24 cellular contexts compared by ENCODE assay signal in genomic region chr2:240578110-240578450, GRCh38. TPM values are rescaled to one million over a fixed set of nuclear protein-coding genes. Genes with fewer than 3 reads are reported as not detected.
DNase-seq lines count a peak whose midpoint lies in the region; TF ChIP-seq lines count a peak whose summit lies in the region.
"Had no signal": no experiment of that assay in that cellular context is flagged by ENCODE, and none has a peak within 500 bp of the region (broad histone marks: within the 10 kb centered on the region; RNA-seq: fewer than 3 reads in every experiment).

No MANE protein-coding gene starts in this region.

- no peak overlapping the region for H3K27ac Mint-ChIP-seq in MCF 10A (ENCODE audit: low read depth, unreplicated experiment)

- peaks cover 22% of the 10 kb centered on the region for H3K36me3 Mint-ChIP-seq in MCF 10A (ENCODE audit: insufficient read depth, unreplicated experiment)

- H2AFZ ChIP-seq in PC-9 = no peak overlapping the region

- H3K36me3 ChIP-seq in breast epithelium (no peaks in the 10 kb centered on the region), PC-9 (ENCODE audit: low read depth) (peaks cover 9% of the 10 kb centered on the region), neutrophil (peaks cover 60% of the 10 kb centered on the region)

- H3K27ac ChIP-seq in breast epithelium = no peak overlapping the region
- peak overlapping the region; percentile 98; the same call in 1 of the 2 replicates for H3K27ac ChIP-seq in PC-9
- peak overlapping the region; percentile 86 for H3K27ac ChIP-seq in neutrophil
- H3K27ac ChIP-seq: A549 had no signal

- peaks cover 47% of the 10 kb centered on the region for H3F3A ChIP-seq in PC-9 (ENCODE audit: insufficient read depth, low read depth)

- H3K9me2 ChIP-seq in PC-9 (ENCODE audit: insufficient read depth) = no peaks in the 10 kb centered on the region

- DNase-seq in MCF 10A (ENCODE audit: unreplicated experiment) (no peak), breast epithelium (ENCODE audit: low spot score in 2 of 2) (no peak), PC-9 (no peak), occipital lobe (lab: John Stamatoyannopoulos, UW) (no peak), ecto neural progenitor cell (ENCODE audit: low spot score) (no peak)
- DNase-seq: activated CD4-positive, alpha-beta T cell treated with anti-CD3 and anti-CD28 coated beads for 36 hours; activated T-cell treated with anti-CD3 and anti-CD28 coated beads, Interleukin-2, amount 50 U/mL, for 48 hours; amygdala; CD8-positive, alpha-beta memory T cell; DMS 273 treated with DMSO at 0.1 percent for 48 hours; effector memory CD4-positive, alpha-beta T cell; erythroblast; glutamatergic neuron; KG1; naive thymus-derived CD8-positive, alpha-beta T cell; NCI-H1417 treated with DMSO at 0.1 percent for 48 hours; NCI-H2081; NCI-H226; NCI-H774; stimulated activated CD8-positive, alpha-beta memory T cell treated with anti-CD3 and anti-CD28 coated beads, Interleukin-4, amount 100 ng/mL, for 48 hours; trophoblast cell had no signal

- H3K9me3 ChIP-seq in breast epithelium (no peaks in the 10 kb centered on the region), PC-9 (ENCODE audit: insufficient read depth, low read depth) (no peaks in the 10 kb centered on the region), neutrophil (no peaks in the 10 kb centered on the region)
- H3K9me3 ChIP-seq: A549 had no signal

- H3K79me2 ChIP-seq in PC-9 (ENCODE audit: low read depth) = peaks cover 62% of the 10 kb centered on the region

- no peaks in the 10 kb centered on the region for H3K27me3 Mint-ChIP-seq in MCF 10A (ENCODE audit: insufficient read depth, unreplicated experiment)
- H3K27me3 Mint-ChIP-seq: activated CD4-positive, alpha-beta T cell treated with anti-CD3 and anti-CD28 coated beads for 36 hours; CD8-positive, alpha-beta memory T cell; naive thymus-derived CD8-positive, alpha-beta T cell had no signal

- TF ChIP-seq CTCF in MCF 10A (IDR thresholded peaks at IDR 0.05; ENCODE audit: unreplicated experiment) (no peak), breast epithelium (IDR thresholded peaks at IDR 0.05) (no peak), PC-9 (conservative IDR thresholded peaks at IDR 0.05) (no peak), neutrophil (IDR thresholded peaks at IDR 0.05) (no peak)

- no peak overlapping the region for H3K4me3 ChIP-seq in breast epithelium
- H3K4me3 ChIP-seq in PC-9 = no peak overlapping the region
- no peak overlapping the region for H3K4me3 ChIP-seq in neutrophil (ENCODE audit: low read depth in 1 of 2, low read length in 1 of 2)
- H3K4me3 ChIP-seq: A549, skin epidermis had no signal

- H3K4me1 ChIP-seq in breast epithelium (peaks cover 0 to 7% of the 10 kb centered on the region in 2 donors), PC-9 (replicated peaks; ENCODE audit: insufficient read depth) (peaks cover 51% of the 10 kb centered on the region), neutrophil (ENCODE audit: control insufficient read depth in 1 of 2, insufficient read depth in 1 of 2, low read depth in 1 of 2, low read length in 1 of 2) (peaks cover 32 to 36% of the 10 kb centered on the region in 2 experiments)

- H3K4me3 Mint-ChIP-seq in MCF 10A (ENCODE audit: unreplicated experiment) = no peak overlapping the region
- H3K4me3 Mint-ChIP-seq: activated CD4-positive, alpha-beta T cell treated with anti-CD3 and anti-CD28 coated beads for 36 hours; CD8-positive, alpha-beta memory T cell had no signal

- peaks cover 41% of the 10 kb centered on the region for H3K4me1 Mint-ChIP-seq in MCF 10A (ENCODE audit: insufficient read depth, unreplicated experiment)

- peaks cover 74% of the 10 kb centered on the region for H4K20me1 ChIP-seq in PC-9 (ENCODE audit: insufficient read depth)

- BruUV-seq in MCF 10A (replicated peaks; lab: Mats Ljungman, UMichigan) (TSS peak; percentile 38), PC-9 (replicated peaks; lab: Mats Ljungman, UMichigan) (no TSS peak)

- peak overlapping the region; percentile 83 for H3K4me2 ChIP-seq in PC-9
- H3K4me2 ChIP-seq: A549 had no signal

- no peak for TF ChIP-seq POLR2A in breast epithelium (IDR thresholded peaks at IDR 0.05)

- CTCF ChIA-PET in MCF 10A (lab: Yijun Ruan, JAX) = interaction anchor here (0.5 to 1.0 kb wide), 2 partner anchors 12 to 681 kb away, joined by 3 read pairs; no protein-coding TSS in a partner anchor
- CTCF ChIA-PET in PC-9 (lab: Charles Lee) = no interaction called here

- intact Hi-C loops in MCF 10A (cut with micrococcal nuclease) = no loop called here
- intact Hi-C loops in breast epithelium (cut with DNase I; ENCODE audit: low total_unique reads) = no loop called here
- intact Hi-C loops in PC-9 (cut with micrococcal nuclease; ENCODE audit: unreplicated experiment) = no loop called here

- no peaks in the 10 kb centered on the region for H3K9me3 Mint-ChIP-seq in MCF 10A (ENCODE audit: unreplicated experiment)
- H3K9me3 Mint-ChIP-seq: CD8-positive, alpha-beta memory T cell; naive thymus-derived CD8-positive, alpha-beta T cell had no signal

- POLR2A ChIA-PET in MCF 10A (lab: Yijun Ruan, JAX) = interaction anchor here (0.7 to 4.8 kb wide), 4 partner anchors 8 to 18 kb away, joined by 3 to 87 read pairs (median 26); partner anchors contain the start of genes ANKMY1, CAPN10, DUSP28 and RNPEPL1
- POLR2A ChIA-PET in PC-9 (lab: Charles Lee; ENCODE audit: unreplicated experiment) = interaction anchor here (0.5 kb wide), 1 partner anchor 9 kb away, joined by 3 read pairs; no protein-coding TSS in a partner anchor

- H3K27me3 ChIP-seq in breast epithelium = no peaks in the 10 kb centered on the region
- H3K27me3 ChIP-seq in PC-9 (ENCODE audit: insufficient read depth, low read depth) = no peaks in the 10 kb centered on the region
- no peaks in the 10 kb centered on the region for H3K27me3 ChIP-seq in neutrophil

RNA-seq across cellular contexts. Expression of gene CAPN10, which starts 8.5 kb away (rescaled TPM):
- 27.6 and 35.2 TPM in 2 replicates for total RNA-seq in MCF 10A (2022)
- total RNA-seq in breast epithelium = 10 to 100 TPM; 17.0 to 26.2 (median 25.5) TPM
- 49.8 and 70.3 TPM in 2 replicates for total RNA-seq in PC-9 (2021)
- total RNA-seq in occipital lobe = 27.1 TPM

RNA-seq across cellular contexts. Expression of gene RNPEPL1, which starts 9.8 kb away (rescaled TPM):
- total RNA-seq in MCF 10A (2022) = 31.5 and 33.7 TPM in 2 replicates
- 10 to 100 TPM; 22.4 to 57.9 (median 42.3) TPM for total RNA-seq in breast epithelium
- 101 and 125 TPM in 2 replicates for total RNA-seq in PC-9 (2021)
- 4.4 TPM for total RNA-seq in occipital lobe

RNA-seq across cellular contexts. Expression of gene DUSP28, which starts 17.9 kb away (rescaled TPM):
- 3.8 and 5.2 TPM in 2 replicates for total RNA-seq in MCF 10A (2022)
- 1 to 10 TPM; 5.9 to 8.8 (median 6.9) TPM for total RNA-seq in breast epithelium
- total RNA-seq in PC-9 (2021) = 10.9 and 11.5 TPM in 2 replicates
- total RNA-seq in occipital lobe = 8.9 TPM

RNA-seq across cellular contexts. Expression of gene ANKMY1, which starts 20.3 kb away (rescaled TPM):
- total RNA-seq in MCF 10A (2022) (19.5 and 22.2 TPM in 2 replicates), breast epithelium (10 to 100 TPM; 13.0 to 32.8 (median 19.0) TPM), PC-9 (2021) (85.7 and 94.8 TPM in 2 replicates), occipital lobe (5.6 TPM)

RNA-seq across cellular contexts. Expression of gene GPR35, which starts 47.2 kb away (rescaled TPM):
- total RNA-seq in MCF 10A (2022) (0.42 and 0.81 TPM in 2 replicates), breast epithelium (1 to 10 TPM; 1.6 to 4.7 (median 2.6) TPM), PC-9 (2021) (1.1 and 2.5 TPM in 2 replicates), occipital lobe (0.31 TPM)

Comparison
In these comparisons a context has a peak if more than half of its experiments do, and no peak if none do; other contexts are left out.
1. H3K27ac ChIP-seq: peak in PC-9 (single experiment) and neutrophil (single experiment); none in breast epithelium (0 of 2).